ENCODE assay signal across 10 cellular contexts in the genomic region with DNA sequence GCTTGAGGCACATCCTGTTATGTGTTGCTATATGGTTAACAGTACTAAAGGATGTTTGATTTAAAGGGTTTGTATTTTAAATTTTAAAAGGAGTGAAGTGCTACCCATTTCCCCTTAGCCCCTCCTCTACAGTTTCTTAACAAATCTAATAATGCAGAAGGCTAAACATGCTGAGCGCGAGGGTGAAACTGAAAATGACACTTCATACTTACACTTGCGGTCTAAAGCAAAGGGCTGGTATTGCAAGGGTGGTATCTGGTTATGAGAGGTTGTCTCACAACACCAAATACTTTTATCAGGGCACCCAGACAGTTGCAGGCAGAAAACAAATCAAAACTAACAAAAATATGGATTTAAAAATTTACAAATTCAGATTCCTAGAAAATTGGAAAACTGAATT.
DNase-seq lines count a peak whose midpoint lies in the region; ATAC-seq and TF ChIP-seq lines count a peak whose summit lies in the region.
"Had no signal": no experiment of that assay in that cellular context is flagged by ENCODE, and none has a peak within 500 bp of the region (broad histone marks: within the 10 kb centered on the region; RNA-seq: fewer than 3 reads in every experiment).

No MANE protein-coding gene starts in this region.

- H3K27me3 Mint-ChIP-seq in activated CD8-positive, alpha-beta memory T cell treated with anti-CD3 and anti-CD28 coated beads, Interleukin-2, amount 10 ng/mL, durations not matched to agents 7 days and 5 days = peaks cover 16% of the 10 kb centered on the region
- no peaks in the 10 kb centered on the region for H3K27me3 Mint-ChIP-seq in mesothelial cell of epicardium (ENCODE audit: low read depth)

- H3K27ac Mint-ChIP-seq in activated CD8-positive, alpha-beta memory T cell treated with anti-CD3 and anti-CD28 coated beads, Interleukin-2, amount 10 ng/mL, durations not matched to agents 7 days and 5 days = no peak overlapping the region
- H3K27ac Mint-ChIP-seq in mesothelial cell of epicardium = peak overlapping the region; percentile 56
- H3K27ac Mint-ChIP-seq: nephron progenitor cell had no signal

- H3K4me1 Mint-ChIP-seq in activated CD8-positive, alpha-beta memory T cell treated with anti-CD3 and anti-CD28 coated beads, Interleukin-2, amount 10 ng/mL, durations not matched to agents 7 days and 5 days = peaks cover 22% of the 10 kb centered on the region
- peaks cover 37% of the 10 kb centered on the region for H3K4me1 Mint-ChIP-seq in mesothelial cell of epicardium

- CTCF ChIA-PET in activated CD8-positive, alpha-beta memory T cell treated with anti-CD3 and anti-CD28 coated beads, Interleukin-2, amount 10 ng/mL, durations not matched to agents 7 days and 5 days (lab: Charles Lee) = no interaction called here

- peaks cover 1% of the 10 kb centered on the region for H3K36me3 Mint-ChIP-seq in activated CD8-positive, alpha-beta memory T cell treated with anti-CD3 and anti-CD28 coated beads, Interleukin-2, amount 10 ng/mL, durations not matched to agents 7 days and 5 days
- H3K36me3 Mint-ChIP-seq in mesothelial cell of epicardium = peaks cover 19% of the 10 kb centered on the region

- no peak overlapping the region for H3K4me3 Mint-ChIP-seq in activated CD8-positive, alpha-beta memory T cell treated with anti-CD3 and anti-CD28 coated beads, Interleukin-2, amount 10 ng/mL, durations not matched to agents 7 days and 5 days
- no peak overlapping the region for H3K4me3 Mint-ChIP-seq in mesothelial cell of epicardium
- H3K4me3 Mint-ChIP-seq: nephron progenitor cell had no signal

- TF ChIP-seq CTCF in mesothelial cell of epicardium (IDR thresholded peaks at IDR 0.05; ENCODE audit: unreplicated experiment) = no peak

- ATAC-seq in activated CD8-positive, alpha-beta memory T cell treated with anti-CD3 and anti-CD28 coated beads, Interleukin-2, amount 10 ng/mL, durations not matched to agents 7 days and 5 days = peak; percentile 96
- ATAC-seq in GM21529 (IDR thresholded peaks at IDR 0.05; ENCODE audit: unreplicated experiment) (peak; percentile 62), HG03469 (IDR thresholded peaks at IDR 0.05; ENCODE audit: unreplicated experiment) (peak; percentile 76), sciatic nerve (no peak)

- H3K9me3 Mint-ChIP-seq in activated CD8-positive, alpha-beta memory T cell treated with anti-CD3 and anti-CD28 coated beads, Interleukin-2, amount 10 ng/mL, durations not matched to agents 7 days and 5 days (ENCODE audit: low read depth) = no peaks in the 10 kb centered on the region
- no peaks in the 10 kb centered on the region for H3K9me3 Mint-ChIP-seq in mesothelial cell of epicardium
- H3K9me3 Mint-ChIP-seq: nephron progenitor cell had no signal

- intact Hi-C loops in sciatic nerve (cut with DNase I) = no loop called here

- DNase-seq in activated CD8-positive, alpha-beta memory T cell treated with anti-CD3 and anti-CD28 coated beads, Interleukin-2, amount 10 ng/mL, durations not matched to agents 7 days and 5 days = peak; percentile 80
- no peak for DNase-seq in activated CD8-positive, alpha-beta memory T cell treated with anti-CD3 and anti-CD28 coated beads for 24 hours
- no peak for DNase-seq in mesothelial cell of epicardium (ENCODE audit: low spot score in 2 of 2, unreplicated experiment in 2 of 2)
- no peak for DNase-seq in NCI-H2171 (lab: John Stamatoyannopoulos, UW)
- no peak for DNase-seq in sciatic nerve (ENCODE audit: low spot score)
- no peak for DNase-seq in NCI-H510A treated with DMSO at 0.1 percent for 48 hours (lab: John Stamatoyannopoulos, UW)
- DNase-seq: nephron progenitor cell, PC-9 had no signal
